In the genomic region with DNA sequence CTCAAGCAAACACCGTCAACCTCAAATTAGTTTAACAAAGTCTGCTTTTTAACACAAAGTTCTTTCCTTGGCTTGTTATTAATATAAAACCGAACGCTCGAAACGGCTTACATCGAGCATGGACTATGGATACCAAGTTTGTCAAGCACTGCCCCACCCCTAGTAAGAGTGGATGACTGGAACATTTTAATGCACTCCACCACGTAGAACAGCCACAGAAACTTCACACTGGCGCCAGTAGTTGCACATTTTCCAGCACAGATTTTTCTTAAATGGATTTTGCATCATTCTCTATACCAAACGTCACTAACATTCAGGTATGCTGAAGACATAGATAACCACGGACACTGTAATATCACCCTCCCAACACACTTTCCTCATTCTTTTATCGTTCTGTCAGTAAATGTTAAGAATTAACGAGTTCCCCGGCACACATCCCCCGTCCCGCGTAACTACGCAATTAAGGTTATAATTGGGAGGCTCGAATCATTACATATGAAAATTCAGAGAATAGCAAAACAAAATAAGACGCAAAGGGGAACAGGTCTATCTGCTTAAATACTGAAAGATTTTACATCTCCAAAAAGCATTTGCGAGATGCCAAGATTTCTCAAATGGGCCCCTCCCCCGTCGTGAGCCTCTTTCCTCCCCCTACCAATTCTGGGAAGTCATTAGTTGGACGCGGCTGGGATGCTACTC, we compare ENCODE assay signal across 8 cellular contexts. TPM values are rescaled to one million over a fixed set of nuclear protein-coding genes. Genes with fewer than 3 reads are reported as not detected.
DNase-seq lines count a peak whose midpoint lies in the region; ATAC-seq and TF ChIP-seq lines count a peak whose summit lies in the region.

No MANE protein-coding gene starts in this region.

- peak overlapping the region; percentile 93 to 95 for H3K4me3 Mint-ChIP-seq in stimulated activated naive CD8-positive, alpha-beta T cell treated with anti-CD3 and anti-CD28 coated beads, Interleukin-15, amount 100 ng/mL, for 72 hours

- H3K9me3 Mint-ChIP-seq in stimulated activated naive CD8-positive, alpha-beta T cell treated with anti-CD3 and anti-CD28 coated beads, Interleukin-15, amount 100 ng/mL, for 72 hours: no peaks in the 10 kb centered on the region

- H3K27me3 Mint-ChIP-seq in stimulated activated naive CD8-positive, alpha-beta T cell treated with anti-CD3 and anti-CD28 coated beads, Interleukin-15, amount 100 ng/mL, for 72 hours: peaks cover 75% of the 10 kb centered on the region

- DNase-seq in ELR (ENCODE audit: low read depth): peak; percentile 75
- DNase-seq in NCI-H460 (ENCODE audit: extremely low read depth, low read depth): peak; percentile 26
- DNase-seq in caudate nucleus (lab: John Stamatoyannopoulos, UW): peak in 6 of 61 donors; percentile 3 to 22 (median 7)
- DNase-seq in left colon: no peak
- no peak for DNase-seq in stimulated activated naive CD8-positive, alpha-beta T cell treated with anti-CD3 and anti-CD28 coated beads, Interleukin-15, amount 100 ng/mL, for 72 hours
- no peak for DNase-seq in GM10248 (ENCODE audit: extremely low spot score)
- no peak for DNase-seq in NCI-H2107 (lab: John Stamatoyannopoulos, UW)

- intact Hi-C loops in left colon (cut with DNase I, micrococcal nuclease): no loop called here

- peak overlapping the region in 1 of 2 donors; percentile 40 for H3K27ac Mint-ChIP-seq in stimulated activated naive CD8-positive, alpha-beta T cell treated with anti-CD3 and anti-CD28 coated beads, Interleukin-15, amount 100 ng/mL, for 72 hours

- TF ChIP-seq CTCF in GM10248 (IDR thresholded peaks at IDR 0.05; ENCODE audit: control extremely low read depth, extremely low read depth, low read depth, missing control alignments): no peak

- ATAC-seq in left colon (peak; percentile 35), GM21576 (IDR thresholded peaks at IDR 0.05; ENCODE audit: unreplicated experiment) (no peak)
- peak; percentile 27 for ATAC-seq in stimulated activated naive CD8-positive, alpha-beta T cell treated with anti-CD3 and anti-CD28 coated beads, Interleukin-15, amount 100 ng/mL, for 72 hours

- POLR2A ChIA-PET in GM10248 (lab: Yijun Ruan, JAX): interaction anchor here (0.7 kb wide), 1 partner anchor 22 kb away, joined by 5 read pairs; no protein-coding TSS in a partner anchor

- H3K27ac ChIP-seq in caudate nucleus (ENCODE audit: low read depth, low read length): peak overlapping the region; percentile 92

- peaks cover 32% of the 10 kb centered on the region for H3K4me1 Mint-ChIP-seq in stimulated activated naive CD8-positive, alpha-beta T cell treated with anti-CD3 and anti-CD28 coated beads, Interleukin-15, amount 100 ng/mL, for 72 hours

- CTCF ChIA-PET in GM10248 (lab: Yijun Ruan, JAX): interaction anchor here (1.3 to 1.8 kb wide), 2 partner anchors 11 to 29 kb away, joined by 7 to 10 read pairs; no protein-coding TSS in a partner anchor

RNA-seq across cellular contexts. Expression of gene FERMT2, which starts 1.0 kb away (rescaled TPM):
- total RNA-seq in NCI-H460 (2014; rRNA removed; shearing (Covaris generic)): 62.2 and 62.3 TPM in 2 replicates
- 41.9 and 59.3 TPM in 2 replicates for polyA plus RNA-seq in NCI-H460 (2014; cell fraction: nucleus; rRNA removed)
- 10 to 100 TPM in 1 of 2 donors, 1 to 10 TPM in 1; 6.7 to 32.4 TPM for total RNA-seq in left colon

Comparison
In these comparisons a context has a peak if more than half of its experiments do, and no peak if none do; other contexts are left out.
1. DNase-seq: peak in ELR (single experiment) and NCI-H460 (single experiment); none in left colon (0 of 2), stimulated activated naive CD8-positive, alpha-beta T cell treated with anti-CD3 and anti-CD28 coated beads, Interleukin-15, amount 100 ng/mL, for 72 hours (0 of 2), GM10248 (single experiment) and NCI-H2107 (single experiment).